Comparison of ENCODE assay signal across 19 cellular contexts in genomic region chr14:99789581-99789980, GRCh38. TPM values are rescaled to one million over a fixed set of nuclear protein-coding genes. Genes with fewer than 3 reads are reported as not detected.
DNase-seq lines count a peak whose midpoint lies in the region; ATAC-seq and TF ChIP-seq lines count a peak whose summit lies in the region.
"Had no signal": no experiment of that assay in that cellular context is flagged by ENCODE, and none has a peak within 500 bp of the region (broad histone marks: within the 10 kb centered on the region; RNA-seq: fewer than 3 reads in every experiment).

No MANE protein-coding gene starts in this region.

- H2AFZ ChIP-seq in smooth muscle cell (ENCODE audit: low read depth): no peak overlapping the region

- TF ChIP-seq CTCF in left ventricle myocardium inferior (IDR thresholded peaks at IDR 0.05; ENCODE audit: borderline replicate concordance) (no peak), transverse colon (IDR thresholded peaks at IDR 0.05) (no peak), smooth muscle cell (IDR thresholded peaks at IDR 0.05; ENCODE audit: borderline replicate concordance, insufficient read depth, poor library complexity, severe bottlenecking) (no peak)

- peak overlapping the region; percentile 39 for H3K27ac ChIP-seq in left ventricle myocardium inferior (replicated peaks)
- peak overlapping the region; percentile 62 for H3K27ac ChIP-seq in angular gyrus (ENCODE audit: low read depth, low read length)
- peak overlapping the region; percentile 73 for H3K27ac ChIP-seq in muscle layer of colon (ENCODE audit: low read depth, low read length)
- H3K27ac ChIP-seq in transverse colon: peak overlapping the region in 3 of 4 donors; percentile 85 to 91 (median 86)
- no peak overlapping the region for H3K27ac ChIP-seq in smooth muscle cell (ENCODE audit: low read depth)
- H3K27ac ChIP-seq: KMS-11 had no signal

- H3K4me1 ChIP-seq in left ventricle myocardium inferior: peaks cover 76% of the 10 kb centered on the region
- H3K4me1 ChIP-seq in muscle layer of colon (ENCODE audit: insufficient read depth, low read length): peaks cover 80% of the 10 kb centered on the region
- H3K4me1 ChIP-seq in transverse colon: peaks cover 0 to 26% (median 16%) of the 10 kb centered on the region in 4 donors
- peaks cover 11% of the 10 kb centered on the region for H3K4me1 ChIP-seq in smooth muscle cell (ENCODE audit: low read depth)

- peaks cover 12% of the 10 kb centered on the region for H3F3A ChIP-seq in smooth muscle cell (ENCODE audit: low read depth)

- no peak for TF ChIP-seq POLR2A in transverse colon (IDR thresholded peaks at IDR 0.05)

- H3K36me3 ChIP-seq in left ventricle myocardium inferior (no peaks in the 10 kb centered on the region), muscle layer of colon (ENCODE audit: insufficient read depth, low read length) (no peaks in the 10 kb centered on the region), transverse colon (no peaks in the 10 kb centered on the region), smooth muscle cell (ENCODE audit: low read depth) (no peaks in the 10 kb centered on the region)

- no peaks in the 10 kb centered on the region for H3K9me3 ChIP-seq in left ventricle myocardium inferior (replicated peaks)
- H3K9me3 ChIP-seq in muscle layer of colon (ENCODE audit: low read length): no peaks in the 10 kb centered on the region
- H3K9me3 ChIP-seq in transverse colon: no peaks in the 10 kb centered on the region
- H3K9me3 ChIP-seq in smooth muscle cell (replicated peaks; ENCODE audit: low read depth): no peaks in the 10 kb centered on the region

- intact Hi-C loops in left ventricle myocardium inferior (cut with micrococcal nuclease) (no loop called here), left ventricle myocardium superior (cut with micrococcal nuclease) (no loop called here), transverse colon (cut with DNase I; ENCODE audit: low total_unique reads) (loop anchor here (5.0 kb wide), 1 partner anchor 37 kb away; no protein-coding TSS in a partner anchor)

- WGBS in transverse colon (ENCODE audit: low coverage in 1 of 2), 2 donors: 16 to 21% methylated on average over 2 of the region's 2 CpGs
- WGBS in smooth muscle cell (ENCODE audit: low lambda C conversion rate): 89% methylated on average over 2 of the region's 2 CpGs

- in situ Hi-C loops in transverse colon (cut with MboI; ENCODE audit: low pct_ligation_motif_present in 1 of 4, low pct_unique_long_range_greater_than_20kb in 1 of 4, low sequenced_read_pairs in 3 of 4): no loop called here

- no peak overlapping the region for H3K4me2 ChIP-seq in smooth muscle cell
- H3K4me2 ChIP-seq: KMS-11 had no signal

- no peak overlapping the region for H3K4me3 ChIP-seq in left ventricle myocardium inferior
- H3K4me3 ChIP-seq in muscle layer of colon (ENCODE audit: low read depth in 1 of 2, low read length in 2 of 2): no peak overlapping the region
- no peak overlapping the region for H3K4me3 ChIP-seq in transverse colon
- H3K4me3 ChIP-seq in smooth muscle cell: no peak overlapping the region

- H3K79me2 ChIP-seq in smooth muscle cell (ENCODE audit: low read depth): peaks cover 1% of the 10 kb centered on the region

- ATAC-seq in left ventricle myocardium superior: no peak
- ATAC-seq: HepG2 had no signal

- H3K27me3 ChIP-seq in left ventricle myocardium inferior (ENCODE audit: low read depth) (no peaks in the 10 kb centered on the region), muscle layer of colon (ENCODE audit: control insufficient read depth in 1 of 2, insufficient read depth in 2 of 2, low read length in 2 of 2) (no peaks in the 10 kb centered on the region), transverse colon (peaks cover 33% of the 10 kb centered on the region), smooth muscle cell (ENCODE audit: low read depth) (no peaks in the 10 kb centered on the region)

- H3K9ac ChIP-seq in muscle layer of colon (ENCODE audit: low read length) (no peak overlapping the region), smooth muscle cell (ENCODE audit: low read depth) (no peak overlapping the region)
- H3K9ac ChIP-seq: KMS-11 had no signal

- no peak for DNase-seq in left ventricle myocardium inferior
- DNase-seq in left ventricle myocardium superior: no peak
- no peak for DNase-seq in transverse colon
- DNase-seq in smooth muscle cell (lab: John Stamatoyannopoulos, UW; ENCODE audit: unreplicated experiment): no peak
- no peak for DNase-seq in NCI-H526 (lab: John Stamatoyannopoulos, UW)
- DNase-seq in stimulated activated CD4-positive, alpha-beta T cell treated with anti-CD3 and anti-CD28 coated beads, Interleukin-15, amount 100 ng/mL, for 24 hours: no peak
- DNase-seq: COR-L47, DMS53, H7, NCI-H1092 treated with DMSO at 0.1 percent for 48 hours, NCI-H1694, NCI-H446 treated with DMSO at 0.1 percent for 48 hours, NCI-H82, SHP77 treated with DMSO at 0.1 percent for 48 hours had no signal

- peaks cover 1% of the 10 kb centered on the region for H4K20me1 ChIP-seq in smooth muscle cell (ENCODE audit: low read depth)

- TF ChIP-seq EP300 in transverse colon (IDR thresholded peaks at IDR 0.05; ENCODE audit: low read depth): no peak

RNA-seq across cellular contexts. Expression of gene EML1, which starts 3.6 kb away (rescaled TPM):
- total RNA-seq in left ventricle myocardium inferior: 33.3 TPM
- 42.9 TPM for total RNA-seq in left ventricle myocardium superior
- total RNA-seq in transverse colon: 10 to 100 TPM; 16.8 to 59.5 (median 21.9) TPM
- 16.5 and 31.2 TPM in 2 replicates for total RNA-seq in smooth muscle cell
- polyA plus RNA-seq in smooth muscle cell: 13.0 and 14.4 TPM in 2 replicates
- polyA plus RNA-seq: CD14-positive monocyte had no signal
